In genomic region chr7:141053626-141054025, GRCh38 we compare ENCODE assay signal across 9 cellular contexts. TPM values are rescaled to one million over a fixed set of nuclear protein-coding genes. Genes with fewer than 3 reads are reported as not detected.
DNase-seq lines count a peak whose midpoint lies in the region; ATAC-seq and FAIRE-seq lines count a peak whose summit lies in the region.
"Had no signal": no experiment of that assay in that cellular context is flagged by ENCODE, and none has a peak within 500 bp of the region (broad histone marks: within the 10 kb centered on the region; RNA-seq: fewer than 3 reads in every experiment).

No MANE protein-coding gene starts in this region.

- peaks cover 18% of the 10 kb centered on the region for H3K4me1 Mint-ChIP-seq in activated T-cell treated with anti-CD3 and anti-CD28 coated beads, Interleukin-2, amount 50 U/mL, for 24 hours (ENCODE audit: low read depth)
- peaks cover 3 to 26% (median 19%) of the 10 kb centered on the region in 7 donors for H3K4me1 Mint-ChIP-seq in naive thymus-derived CD4-positive, alpha-beta T cell

- 51 to 71% (median 59%) methylated on average over 9 of the region's 9 CpGs for WGBS in small intestine, 3 donors

- H3K4me1 ChIP-seq in naive thymus-derived CD4-positive, alpha-beta T cell (ENCODE audit: control insufficient read depth in 2 of 2, insufficient read depth in 2 of 2, low read length in 2 of 2), result peaks cover 7 to 9% of the 10 kb centered on the region in 2 donors
- no peaks in the 10 kb centered on the region for H3K4me1 ChIP-seq in small intestine (ENCODE audit: control insufficient read depth in 2 of 2, insufficient read depth in 1 of 2, low read depth in 1 of 2, low read length in 1 of 2)

- peak; percentile 61 for DNase-seq in CMK (ENCODE audit: low read depth)
- peak; percentile 12 for DNase-seq in NCI-H510A (lab: John Stamatoyannopoulos, UW)
- peak; percentile 55 for DNase-seq in activated T-cell treated with anti-CD3 and anti-CD28 coated beads, Interleukin-2, amount 50 U/mL, for 24 hours
- DNase-seq in naive thymus-derived CD4-positive, alpha-beta T cell, result peak; percentile 12 to 62 (median 41)
- no peak for DNase-seq in HuH-7.5 (ENCODE audit: low spot score)
- DNase-seq in small intestine, result no peak
- DNase-seq: left colon had no signal

- H3K27ac ChIP-seq in naive thymus-derived CD4-positive, alpha-beta T cell (ENCODE audit: low read depth, low read length), result no peak overlapping the region
- H3K27ac ChIP-seq in small intestine (ENCODE audit: low read depth in 1 of 2, low read length in 1 of 2), result no peak overlapping the region

- POLR2A ChIA-PET in naive thymus-derived CD4-positive, alpha-beta T cell (lab: Charles Lee), result no interaction called here

- CTCF ChIA-PET in naive thymus-derived CD4-positive, alpha-beta T cell (lab: Charles Lee), result no interaction called here

- intact Hi-C loops in naive thymus-derived CD4-positive, alpha-beta T cell (cut with micrococcal nuclease), result loop anchor here in 1 of 2 donors (1.0 to 5.0 kb wide), 2 partner anchors 30 to 41 kb away; partner anchors contain the start of gene MRPS33

- no peak overlapping the region for H3K4me3 ChIP-seq in naive thymus-derived CD4-positive, alpha-beta T cell (ENCODE audit: low read length)
- no peak overlapping the region for H3K4me3 ChIP-seq in small intestine (ENCODE audit: low read depth in 1 of 2, low read length in 2 of 2)

- no peaks in the 10 kb centered on the region for H3K36me3 ChIP-seq in naive thymus-derived CD4-positive, alpha-beta T cell (ENCODE audit: control insufficient read depth in 2 of 3, insufficient read depth in 3 of 3, low read length in 3 of 3)
- no peaks in the 10 kb centered on the region for H3K36me3 ChIP-seq in small intestine (ENCODE audit: control insufficient read depth in 2 of 2, insufficient read depth in 2 of 2, low read length in 2 of 2)

- no peaks in the 10 kb centered on the region for H3K27me3 ChIP-seq in naive thymus-derived CD4-positive, alpha-beta T cell (ENCODE audit: control insufficient read depth in 2 of 2, insufficient read depth in 2 of 2, low read length in 2 of 2)
- H3K27me3 ChIP-seq in small intestine (ENCODE audit: control insufficient read depth in 2 of 2, insufficient read depth in 2 of 2, low read length in 2 of 2), result peaks cover 0 to 2% of the 10 kb centered on the region in 2 donors

- no peak for FAIRE-seq in small intestine (lab: Jason Lieb, UNC)

- H3K36me3 Mint-ChIP-seq in activated T-cell treated with anti-CD3 and anti-CD28 coated beads, Interleukin-2, amount 50 U/mL, for 24 hours (ENCODE audit: low read depth), result no peaks in the 10 kb centered on the region
- peaks cover 0 to 4% (median 0%) of the 10 kb centered on the region in 5 donors for H3K36me3 Mint-ChIP-seq in naive thymus-derived CD4-positive, alpha-beta T cell

- H3K27ac Mint-ChIP-seq in activated T-cell treated with anti-CD3 and anti-CD28 coated beads, Interleukin-2, amount 50 U/mL, for 24 hours, result peak overlapping the region; percentile 86
- peak overlapping the region; percentile 48 to 90 (median 76) for H3K27ac Mint-ChIP-seq in naive thymus-derived CD4-positive, alpha-beta T cell

- H3K4me3 Mint-ChIP-seq in activated T-cell treated with anti-CD3 and anti-CD28 coated beads, Interleukin-2, amount 50 U/mL, for 24 hours, result no peak overlapping the region
- H3K4me3 Mint-ChIP-seq in naive thymus-derived CD4-positive, alpha-beta T cell, result peak overlapping the region in 8 of 10 donors; percentile 8 to 63 (median 40)

- peaks cover 3% of the 10 kb centered on the region for H3K27me3 Mint-ChIP-seq in activated T-cell treated with anti-CD3 and anti-CD28 coated beads, Interleukin-2, amount 50 U/mL, for 24 hours
- H3K27me3 Mint-ChIP-seq in naive thymus-derived CD4-positive, alpha-beta T cell, result peaks cover 0 to 29% (median 10%) of the 10 kb centered on the region in 5 donors

- H3K9me3 Mint-ChIP-seq in activated T-cell treated with anti-CD3 and anti-CD28 coated beads, Interleukin-2, amount 50 U/mL, for 24 hours, result peaks cover 7% of the 10 kb centered on the region
- H3K9me3 Mint-ChIP-seq in naive thymus-derived CD4-positive, alpha-beta T cell, result peaks cover 0 to 17% (median 3%) of the 10 kb centered on the region in 11 donors

- ATAC-seq in naive thymus-derived CD4-positive, alpha-beta T cell, result peak; percentile 96
- no peak for ATAC-seq in HG02885 (IDR thresholded peaks at IDR 0.05; ENCODE audit: poor library complexity, unreplicated experiment)
- no peak for ATAC-seq in HG03521 (IDR thresholded peaks at IDR 0.05; ENCODE audit: unreplicated experiment)
- ATAC-seq: left colon had no signal

- H3K9me3 ChIP-seq in naive thymus-derived CD4-positive, alpha-beta T cell (ENCODE audit: control insufficient read depth in 2 of 3, low read length in 3 of 3), result peaks cover 0 to 4% (median 3%) of the 10 kb centered on the region in 3 experiments
- no peaks in the 10 kb centered on the region for H3K9me3 ChIP-seq in small intestine (ENCODE audit: control insufficient read depth, low read depth)

RNA-seq across cellular contexts. Expression of gene TMEM178B, which starts 20.2 kb away (rescaled TPM):
- total RNA-seq in naive thymus-derived CD4-positive, alpha-beta T cell, result 1 to 10 TPM in 1 of 5 experiments, under 1 TPM in 2, not detected in 2; 0.05 to 3.0 (median 0.10) TPM
- polyA plus RNA-seq in naive thymus-derived CD4-positive, alpha-beta T cell, result not detected
- under 1 TPM in 1 of 3 donors, not detected in 2; 0.69 TPM for polyA plus RNA-seq in small intestine

RNA-seq across cellular contexts. Expression of gene MRPS33, which starts 38.9 kb away (rescaled TPM):
- 10 to 100 TPM; 25.9 to 69.1 (median 48.4) TPM for total RNA-seq in naive thymus-derived CD4-positive, alpha-beta T cell
- polyA plus RNA-seq in naive thymus-derived CD4-positive, alpha-beta T cell, result 100 to 1,000 TPM; 103 to 116 TPM
- polyA plus RNA-seq in small intestine, result 100 to 1,000 TPM in 2 of 3 donors, 10 to 100 TPM in 1; 82.1 to 119 (median 112) TPM

Comparison
In these comparisons a context has a peak if more than half of its experiments do, and no peak if none do; other contexts are left out.
1. DNase-seq: peak in CMK (single experiment), NCI-H510A (single experiment), activated T-cell treated with anti-CD3 and anti-CD28 coated beads, Interleukin-2, amount 50 U/mL, for 24 hours (single experiment) and naive thymus-derived CD4-positive, alpha-beta T cell (9 of 9); none in HuH-7.5 (single experiment) and small intestine (single experiment).